ENCODE assay signal across 9 cellular contexts in genomic region chr16:19502395-19503131, GRCh38. TPM values are rescaled to one million over a fixed set of nuclear protein-coding genes. Genes with fewer than 3 reads are reported as not detected.
DNase-seq lines count a peak whose midpoint lies in the region; ATAC-seq, FAIRE-seq and TF ChIP-seq lines count a peak whose summit lies in the region.
"Had no signal": no experiment of that assay in that cellular context is flagged by ENCODE, and none has a peak within 500 bp of the region (broad histone marks: within the 10 kb centered on the region; RNA-seq: fewer than 3 reads in every experiment).

No MANE protein-coding gene starts in this region.

- ATAC-seq in HG02678 (IDR thresholded peaks at IDR 0.05; ENCODE audit: unreplicated experiment): no peak

- no peak for FAIRE-seq in bronchial epithelial cell (lab: Jason Lieb, UNC)
- FAIRE-seq: G401.6 had no signal

- no peak overlapping the region for H3K4me3 ChIP-seq in WI38 (ENCODE audit: low read depth, low read length)
- no peak overlapping the region for H3K4me3 ChIP-seq in bronchial epithelial cell (ENCODE audit: low read depth, low read length)

- TF ChIP-seq CTCF in WI38 (IDR thresholded peaks at IDR 0.05; ENCODE audit: low read depth, low read length) (peak; percentile 72), bronchial epithelial cell (IDR thresholded peaks at IDR 0.05; ENCODE audit: insufficient read depth, low read length, severe bottlenecking) (peak; percentile 79)

- peaks cover 8% of the 10 kb centered on the region for H3K36me3 ChIP-seq in bronchial epithelial cell (ENCODE audit: control insufficient read depth, insufficient read depth, low read length)

- no peaks in the 10 kb centered on the region for H3K27me3 ChIP-seq in bronchial epithelial cell (ENCODE audit: control insufficient read depth, insufficient read depth, low read length)

- DNase-seq in NK-92 treated with Interleukin-12 subunit alpha and Interleukin-12 subunit beta, amount 100 ng/mL, for 24 hours (lab: John Stamatoyannopoulos, UW): peak; percentile 10
- DNase-seq in NK-92 (lab: John Stamatoyannopoulos, UW; ENCODE audit: unreplicated experiment) (no peak), NCI-H2227 (lab: John Stamatoyannopoulos, UW; ENCODE audit: unreplicated experiment) (peak; percentile 83), bronchial epithelial cell (ENCODE audit: low read depth) (peak; percentile 71), kidney tubule cell (ENCODE audit: low spot score) (peak; percentile 74)
- peak; percentile 63 for DNase-seq in stimulated activated CD4-positive, alpha-beta T cell treated with anti-CD3 and anti-CD28 coated beads, Interleukin-4, amount 100 ng/mL, for 1 hour

RNA-seq across cellular contexts. Expression of gene GDE1, which starts 19.3 kb away (rescaled TPM):
- total RNA-seq in bronchial epithelial cell: 111 and 124 TPM in 2 replicates

RNA-seq across cellular contexts. Expression of gene CCP110, which starts 21.2 kb away (rescaled TPM):
- 3.9 and 10.8 TPM in 2 replicates for total RNA-seq in bronchial epithelial cell

RNA-seq across cellular contexts. Expression of gene VPS35L, which starts 52.9 kb away (rescaled TPM):
- 6.8 and 14.7 TPM in 2 replicates for total RNA-seq in bronchial epithelial cell
